ENCODE assay signal across 14 cellular contexts in genomic region chr2:48715042-48715899, GRCh38. TPM values are rescaled to one million over a fixed set of nuclear protein-coding genes. Genes with fewer than 3 reads are reported as not detected.
DNase-seq lines count a peak whose midpoint lies in the region; ATAC-seq, FAIRE-seq and TF ChIP-seq lines count a peak whose summit lies in the region.
"Had no signal": no experiment of that assay in that cellular context is flagged by ENCODE, and none has a peak within 500 bp of the region (broad histone marks: within the 10 kb centered on the region; RNA-seq: fewer than 3 reads in every experiment).

No MANE protein-coding gene starts in this region.

- no peak for TF ChIP-seq CTCF in K562 (IDR thresholded peaks at IDR 0.05 in 2 of 3, conservative IDR thresholded peaks at IDR 0.05 in 1 of 3; ENCODE audit: insufficient read depth in 2 of 3, low read depth in 1 of 3, low read length in 3 of 3)
- TF ChIP-seq CTCF in testis (IDR thresholded peaks at IDR 0.05), result no peak

- no peaks in the 10 kb centered on the region for H3K4me1 Mint-ChIP-seq in activated naive CD8-positive, alpha-beta T cell treated with anti-CD3 and anti-CD28 coated beads for 36 hours
- H3K4me1 Mint-ChIP-seq: activated naive CD4-positive, alpha-beta T cell treated with anti-CD3 and anti-CD28 coated beads, Interleukin-2, amount 50 U/mL, for 24 hours had no signal

- no peak overlapping the region for H3K4me3 Mint-ChIP-seq in activated naive CD8-positive, alpha-beta T cell treated with anti-CD3 and anti-CD28 coated beads for 36 hours
- H3K4me3 Mint-ChIP-seq: activated naive CD4-positive, alpha-beta T cell treated with anti-CD3 and anti-CD28 coated beads, Interleukin-2, amount 50 U/mL, for 24 hours had no signal

- H3K36me3 ChIP-seq in K562 (ENCODE audit: control insufficient read depth, insufficient read depth, low read length) (no peaks in the 10 kb centered on the region), testis (ENCODE audit: low read depth, missing control alignments) (no peaks in the 10 kb centered on the region)
- H3K36me3 ChIP-seq: upper lobe of left lung had no signal

- no peaks in the 10 kb centered on the region for H4K20me1 ChIP-seq in K562 (replicated peaks; ENCODE audit: control insufficient read depth, insufficient read depth, low read length)

- no peak for FAIRE-seq in K562 (lab: Jason Lieb, UNC)
- FAIRE-seq: A204.1 had no signal

- no peaks in the 10 kb centered on the region for H3K79me2 ChIP-seq in K562 (ENCODE audit: control insufficient read depth, insufficient read depth, low read length)

- DNase-seq in DMS53 (lab: John Stamatoyannopoulos, UW), result peak; percentile 8
- DNase-seq in DMS53 treated with DMSO at 0.1 percent for 48 hours (lab: John Stamatoyannopoulos, UW; ENCODE audit: unreplicated experiment), result no peak
- DNase-seq in K562 (ENCODE audit: extremely low read depth in 1 of 4, low spot score in 3 of 4), result peak in 1 of 4 experiments; percentile 6
- DNase-seq in left ventricle myocardium superior, result peak; percentile 46
- DNase-seq in testis, result peak; percentile 22
- DNase-seq in activated naive CD8-positive, alpha-beta T cell treated with anti-CD3 and anti-CD28 coated beads for 36 hours, result no peak
- no peak for DNase-seq in C1 segment of cervical spinal cord (lab: John Stamatoyannopoulos, UW)
- DNase-seq: NCI-H510A, SIG-M5 had no signal

- H3K4me1 ChIP-seq in K562 (replicated peaks in 1 of 2; ENCODE audit: control insufficient read depth in 2 of 2, insufficient read depth in 2 of 2, low read length in 2 of 2), result peaks cover 0 to 24% of the 10 kb centered on the region in 2 experiments; a peak in 2 of 5 replicates
- H3K4me1 ChIP-seq in testis, result no peaks in the 10 kb centered on the region

- no peak overlapping the region for H2AFZ ChIP-seq in K562 (ENCODE audit: low read depth, low read length)

- TF ChIP-seq RAD21 in K562 (CRISPR knock-in tag; conservative IDR thresholded peaks at IDR 0.05 in 1 of 2, IDR thresholded peaks at IDR 0.05 in 1 of 2), result no peak

- no peak overlapping the region for H3K27ac Mint-ChIP-seq in activated naive CD8-positive, alpha-beta T cell treated with anti-CD3 and anti-CD28 coated beads for 36 hours
- H3K27ac Mint-ChIP-seq: activated naive CD4-positive, alpha-beta T cell treated with anti-CD3 and anti-CD28 coated beads, Interleukin-2, amount 50 U/mL, for 24 hours had no signal

- TF ChIP-seq POLR2A in K562 (conservative IDR thresholded peaks at IDR 0.05), result no peak
- no peak for TF ChIP-seq POLR2A in testis (IDR thresholded peaks at IDR 0.05)

- in situ Hi-C loops in K562 (cut with MboI), result no loop called here

- intact Hi-C loops in K562 (cut with micrococcal nuclease) (no loop called here), left ventricle myocardium superior (cut with micrococcal nuclease) (no loop called here), testis (cut with DNase I; ENCODE audit: low total_unique reads) (no loop called here)

- BruUV-seq in K562 (replicated peaks; lab: Mats Ljungman, UMichigan), result no TSS peak

- no peaks in the 10 kb centered on the region for H3K9me1 ChIP-seq in K562 (ENCODE audit: control insufficient read depth, insufficient read depth, low read length)

- CTCF ChIA-PET in K562 (lab: Yijun Ruan, JAX; ENCODE audit: low intra/inter-chr PET ratio), result no interaction called here

- no peak for TF ChIP-seq EP300 in K562 (IDR thresholded peaks at IDR 0.05; ENCODE audit: low read length)

- H3K27me3 Mint-ChIP-seq in activated naive CD8-positive, alpha-beta T cell treated with anti-CD3 and anti-CD28 coated beads for 36 hours, result peaks cover 4% of the 10 kb centered on the region

- no peak overlapping the region for H3K9ac ChIP-seq in K562 (ENCODE audit: insufficient read depth in 1 of 2, low read depth in 2 of 2, low read length in 2 of 2)
- H3K9ac ChIP-seq: KMS-11 had no signal

- no peak overlapping the region for H3K27ac ChIP-seq in K562 (ENCODE audit: extremely low read depth, low read depth, low read length)
- H3K27ac ChIP-seq in testis, result no peak overlapping the region
- H3K27ac ChIP-seq: KMS-11, upper lobe of left lung had no signal

- H3K36me3 Mint-ChIP-seq in activated naive CD8-positive, alpha-beta T cell treated with anti-CD3 and anti-CD28 coated beads for 36 hours, result no peaks in the 10 kb centered on the region
- H3K36me3 Mint-ChIP-seq: activated naive CD4-positive, alpha-beta T cell treated with anti-CD3 and anti-CD28 coated beads, Interleukin-2, amount 50 U/mL, for 24 hours had no signal

- H3K27me3 ChIP-seq in K562 (ENCODE audit: control insufficient read depth in 2 of 2, insufficient read depth in 2 of 2, low read length in 2 of 2) (no peaks in the 10 kb centered on the region), testis (no peaks in the 10 kb centered on the region)
- H3K27me3 ChIP-seq: upper lobe of left lung had no signal

- no peak; the same call in 2 of the 3 replicates for ATAC-seq in K562
- no peak for ATAC-seq in left ventricle myocardium superior
- ATAC-seq in HG02588 (IDR thresholded peaks at IDR 0.05; ENCODE audit: unreplicated experiment), result no peak

- H3K9me3 Mint-ChIP-seq in activated naive CD8-positive, alpha-beta T cell treated with anti-CD3 and anti-CD28 coated beads for 36 hours, result no peaks in the 10 kb centered on the region
- H3K9me3 Mint-ChIP-seq: activated naive CD4-positive, alpha-beta T cell treated with anti-CD3 and anti-CD28 coated beads, Interleukin-2, amount 50 U/mL, for 24 hours had no signal

- no peak overlapping the region for H3K4me2 ChIP-seq in K562 (ENCODE audit: insufficient read depth, low read length)
- H3K4me2 ChIP-seq: KMS-11 had no signal

- H3K9me3 ChIP-seq in K562 (replicated peaks; ENCODE audit: control insufficient read depth, insufficient read depth, low read depth, low read length) (no peaks in the 10 kb centered on the region), testis (no peaks in the 10 kb centered on the region)
- H3K9me3 ChIP-seq: upper lobe of left lung had no signal

- POLR2A ChIA-PET in K562 (lab: Yijun Ruan, JAX), result interaction anchor here (1.4 kb wide), 1 partner anchor 14 kb away, joined by 4 read pairs; no protein-coding TSS in a partner anchor

- H3K4me3 ChIP-seq in K562 (no peak overlapping the region), testis (no peak overlapping the region)
- H3K4me3 ChIP-seq: upper lobe of left lung had no signal

- WGBS in K562 (ENCODE audit: insufficient coverage, low coverage, missing lambda C conversion rate), result 10% methylated on average over 7 of the region's 7 CpGs
- WGBS in testis, 2 donors, result 71 to 80% methylated on average over 7 of the region's 7 CpGs

TF ChIP-seq in K562, 482 proteins besides CTCF, POLR2A, EP300 and RAD21 (continues in another document):
- TF ChIP-seq ZBTB1 (CRISPR knock-in tag; IDR thresholded peaks at IDR 0.05; ENCODE audit: borderline replicate concordance, low read depth), result no peak
- no peak for TF ChIP-seq ZBTB43 (CRISPR knock-in tag; IDR thresholded peaks at IDR 0.05)
- TF ChIP-seq YBX1 (IDR thresholded peaks at IDR 0.05), result no peak
- TF ChIP-seq NFATC3 (IDR thresholded peaks at IDR 0.05), result no peak
- TF ChIP-seq TAL1 (IDR thresholded peaks at IDR 0.05), result no peak
- no peak for TF ChIP-seq ETV1 (tag; conservative IDR thresholded peaks at IDR 0.05; ENCODE audit: low read depth)
- no peak for TF ChIP-seq BRCA1 (IDR thresholded peaks at IDR 0.05)
- no peak for TF ChIP-seq BRCA1 (CRISPR knock-in tag; IDR thresholded peaks at IDR 0.05)
- TF ChIP-seq ZBTB9 (CRISPR knock-in tag; IDR thresholded peaks at IDR 0.05), result no peak
- no peak for TF ChIP-seq TAF7 (tag; IDR thresholded peaks at IDR 0.05)

RNA-seq across cellular contexts. Expression of gene LHCGR, which starts 40.3 kb away (rescaled TPM):
- not detected in 2 replicates for total RNA-seq in K562 (2011; cell fraction: chromatin; rRNA removed; ENCODE audit: low replicate concordance)
- total RNA-seq in K562 (2011; cell fraction: nucleolus; rRNA removed), result not detected in 2 replicates
- total RNA-seq in K562 (2011; cell fraction: nucleoplasm; rRNA removed), result not detected in 2 replicates
- not detected in 2 replicates for total RNA-seq in K562 (2014; rRNA removed)
- not detected in 2 replicates for total RNA-seq in K562 (2014; rRNA removed; fragmentation: Illumina TruSeq; extraction: Trizol)
- not detected in 2 replicates for total RNA-seq in K562 (2015; rRNA removed; fragmentation: Illumina TruSeq; extraction: Trizol)
- total RNA-seq in K562 (2021), result not detected in 2 replicates
- polyA plus RNA-seq in K562 (2011; rRNA removed), result not detected in 2 replicates
- polyA plus RNA-seq in K562 (2011; cell fraction: cytosol; rRNA removed), result not detected in 2 replicates
- polyA plus RNA-seq in K562 (2011; cell fraction: nucleus; rRNA removed), result not detected in 2 replicates
- not detected in 2 replicates for polyA plus RNA-seq in K562 (2012)
- not detected in 2 replicates for polyA plus RNA-seq in K562 (2014; fragmentation: Illumina TruSeq; extraction: Trizol)
- polyA plus RNA-seq in K562 (2014; fragmentation: Nextera tagmentation; extraction: Ambion mirVana), result not detected
- not detected in 2 replicates for polyA plus RNA-seq in K562 (2014; rRNA removed)
- polyA minus RNA-seq in K562 (2011; rRNA and poly(A)+ RNA removed), result not detected in 2 replicates
- polyA minus RNA-seq in K562 (2011; cell fraction: cytosol; rRNA and poly(A)+ RNA removed), result not detected in 2 replicates
- polyA minus RNA-seq in K562 (2011; cell fraction: nucleus; rRNA and poly(A)+ RNA removed), result not detected in 2 replicates
- total RNA-seq in left ventricle myocardium superior, result 0.10 TPM
- 1 to 10 TPM; 1.5 to 7.5 TPM for total RNA-seq in testis
- polyA plus RNA-seq in testis (ENCODE audit: insufficient read depth, low read depth, low replicate concordance), result 2.1 TPM
- total RNA-seq in activated naive CD8-positive, alpha-beta T cell treated with anti-CD3 and anti-CD28 coated beads for 36 hours, result not detected

Comparison
In these comparisons a context has a peak if more than half of its experiments do, and no peak if none do; other contexts are left out.
1. DNase-seq: peak in DMS53 (single experiment), left ventricle myocardium superior (single experiment) and testis (single experiment); none in DMS53 treated with DMSO at 0.1 percent for 48 hours (single experiment), activated naive CD8-positive, alpha-beta T cell treated with anti-CD3 and anti-CD28 coated beads for 36 hours (single experiment) and C1 segment of cervical spinal cord (0 of 14).